Comparison of ENCODE assay signal across 16 cellular contexts in the genomic region with DNA sequence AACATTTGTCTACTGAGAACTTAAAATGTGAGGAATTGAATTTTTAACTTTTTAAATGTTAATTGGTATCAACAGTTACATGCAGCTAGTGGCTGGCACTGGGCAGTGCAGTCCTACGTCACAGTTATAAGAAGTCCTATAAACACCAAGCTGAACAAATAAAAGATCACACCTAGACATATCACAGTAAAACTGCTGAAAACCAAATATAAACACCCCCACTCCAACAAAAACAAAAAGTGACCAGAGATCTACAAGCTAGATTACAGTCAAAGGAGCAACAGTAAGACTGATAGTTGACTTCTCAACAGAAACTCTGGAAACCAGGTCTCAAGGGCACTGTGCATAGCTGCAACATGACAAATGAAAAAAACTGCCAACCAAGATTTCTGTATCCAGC. TPM values are rescaled to one million over a fixed set of nuclear protein-coding genes. Genes with fewer than 3 reads are reported as not detected.
DNase-seq lines count a peak whose midpoint lies in the region; ATAC-seq and TF ChIP-seq lines count a peak whose summit lies in the region.
"Had no signal": no experiment of that assay in that cellular context is flagged by ENCODE, and none has a peak within 500 bp of the region (broad histone marks: within the 10 kb centered on the region; RNA-seq: fewer than 3 reads in every experiment).

No MANE protein-coding gene starts in this region.

- peak overlapping the region; percentile 0 for H3K4me3 Mint-ChIP-seq in activated B cell treated with CpG ODN at 0.5 μM for 24 hours
- H3K4me3 Mint-ChIP-seq in stimulated activated naive CD8-positive, alpha-beta T cell treated with anti-CD3 and anti-CD28 coated beads, Interleukin-15, amount 100 ng/mL, for 72 hours = no peak overlapping the region
- no peak overlapping the region for H3K4me3 Mint-ChIP-seq in T-helper 2 cell treated with Interferon-gamma antibody and Interleukin-4, amounts not matched to agents 5 μg/mL and 100 μg/mL, for 36 hours
- H3K4me3 Mint-ChIP-seq: activated naive CD4-positive, alpha-beta T cell treated with anti-CD3 and anti-CD28 coated beads, Interleukin-2, amount 10 ng/mL, durations not matched to agents 7 days and 5 days had no signal

- H3K9me3 ChIP-seq in iPS-18a (ENCODE audit: control insufficient read depth, low read depth, low read length) = no peaks in the 10 kb centered on the region

- peak overlapping the region; percentile 27 for H3K27ac ChIP-seq in iPS-18a (ENCODE audit: low read length)

- no peak overlapping the region for H3K27ac Mint-ChIP-seq in activated B cell treated with CpG ODN at 0.5 μM for 24 hours
- no peak overlapping the region for H3K27ac Mint-ChIP-seq in stimulated activated naive CD8-positive, alpha-beta T cell treated with anti-CD3 and anti-CD28 coated beads, Interleukin-15, amount 100 ng/mL, for 72 hours
- no peak overlapping the region for H3K27ac Mint-ChIP-seq in T-helper 2 cell treated with Interferon-gamma antibody and Interleukin-4, amounts not matched to agents 5 μg/mL and 100 μg/mL, for 36 hours
- H3K27ac Mint-ChIP-seq: activated naive CD4-positive, alpha-beta T cell treated with anti-CD3 and anti-CD28 coated beads, Interleukin-2, amount 10 ng/mL, durations not matched to agents 7 days and 5 days had no signal

- CTCF ChIA-PET in activated B cell treated with CpG ODN at 0.5 μM for 24 hours (lab: Charles Lee) = interaction anchor here (1.3 kb wide), 1 partner anchor 54 kb away, joined by 4 read pairs; no protein-coding TSS in a partner anchor

- peaks cover 4% of the 10 kb centered on the region for H3K36me3 Mint-ChIP-seq in activated B cell treated with CpG ODN at 0.5 μM for 24 hours (ENCODE audit: low read depth)
- peaks cover 10% of the 10 kb centered on the region for H3K36me3 Mint-ChIP-seq in T-helper 2 cell treated with Interferon-gamma antibody and Interleukin-4, amounts not matched to agents 5 μg/mL and 100 μg/mL, for 36 hours (ENCODE audit: low read depth)

- no peak for TF ChIP-seq CTCF in activated B cell treated with CpG ODN at 0.5 μM for 24 hours (IDR thresholded peaks at IDR 0.05)

- H3K4me3 ChIP-seq in iPS-18a (ENCODE audit: low read length) = no peak overlapping the region
- H3K4me3 ChIP-seq: SK-N-MC had no signal

- no peaks in the 10 kb centered on the region for H3K27me3 ChIP-seq in iPS-18a (ENCODE audit: control insufficient read depth, insufficient read depth, low read length)

- ATAC-seq in Right ventricle myocardium superior (ENCODE audit: poor library complexity) = peak; percentile 40
- ATAC-seq in Right ventricle myocardium inferior = no peak
- ATAC-seq in activated B cell treated with CpG ODN at 0.5 μM for 24 hours (ENCODE audit: low read depth) = no peak
- ATAC-seq in stimulated activated naive CD8-positive, alpha-beta T cell treated with anti-CD3 and anti-CD28 coated beads, Interleukin-15, amount 100 ng/mL, for 72 hours = peak; percentile 23
- ATAC-seq in HG03469 (IDR thresholded peaks at IDR 0.05; ENCODE audit: unreplicated experiment) = no peak

- peaks cover 27% of the 10 kb centered on the region for H3K4me1 ChIP-seq in iPS-18a (ENCODE audit: control insufficient read depth, low read depth, low read length)

- H3K27me3 Mint-ChIP-seq in activated B cell treated with CpG ODN at 0.5 μM for 24 hours = no peaks in the 10 kb centered on the region
- no peaks in the 10 kb centered on the region for H3K27me3 Mint-ChIP-seq in stimulated activated naive CD8-positive, alpha-beta T cell treated with anti-CD3 and anti-CD28 coated beads, Interleukin-15, amount 100 ng/mL, for 72 hours
- no peaks in the 10 kb centered on the region for H3K27me3 Mint-ChIP-seq in T-helper 2 cell treated with Interferon-gamma antibody and Interleukin-4, amounts not matched to agents 5 μg/mL and 100 μg/mL, for 36 hours (ENCODE audit: low read depth)
- H3K27me3 Mint-ChIP-seq: activated naive CD4-positive, alpha-beta T cell treated with anti-CD3 and anti-CD28 coated beads, Interleukin-2, amount 10 ng/mL, durations not matched to agents 7 days and 5 days had no signal

- intact Hi-C loops in Right ventricle myocardium superior (cut with DNase I) (no loop called here), Right ventricle myocardium inferior (cut with DNase I) (no loop called here), activated B cell treated with CpG ODN at 0.5 μM for 24 hours (cut with micrococcal nuclease) (no loop called here)

- DNase-seq in Right ventricle myocardium superior = no peak
- no peak for DNase-seq in Right ventricle myocardium inferior (ENCODE audit: missing footprints)
- DNase-seq in activated B cell treated with CpG ODN at 0.5 μM for 24 hours = no peak
- DNase-seq in stimulated activated naive CD8-positive, alpha-beta T cell treated with anti-CD3 and anti-CD28 coated beads, Interleukin-15, amount 100 ng/mL, for 72 hours = no peak
- no peak for DNase-seq in putamen (ENCODE audit: low spot score)
- no peak for DNase-seq in T-helper 2 cell treated with Interferon-gamma antibody and Interleukin-4, amounts not matched to agents 5 μg/mL and 100 μg/mL, for 36 hours (ENCODE audit: low spot score)
- DNase-seq: activated CD4-positive, alpha-beta T cell treated with anti-CD3 and anti-CD28 coated beads, Interleukin-2, amount 50 U/mL, for 1 hour; activated naive CD4-positive, alpha-beta T cell treated with anti-CD3 and anti-CD28 coated beads, Interleukin-2, amount 10 ng/mL, durations not matched to agents 7 days and 5 days; cortex of kidney; DMS79; KBM-7; NCI-H1930; NK-92 treated with Interleukin-12 subunit alpha and Interleukin-12 subunit beta, amount 100 ng/mL, for 24 hours had no signal

- H3K9ac ChIP-seq in iPS-18a (ENCODE audit: low read length) = peak overlapping the region; percentile 3

- H3K36me3 ChIP-seq in iPS-18a (ENCODE audit: control insufficient read depth, low read depth, low read length) = no peaks in the 10 kb centered on the region

- peaks cover 84% of the 10 kb centered on the region for H3K4me1 Mint-ChIP-seq in activated B cell treated with CpG ODN at 0.5 μM for 24 hours
- peaks cover 62% of the 10 kb centered on the region for H3K4me1 Mint-ChIP-seq in stimulated activated naive CD8-positive, alpha-beta T cell treated with anti-CD3 and anti-CD28 coated beads, Interleukin-15, amount 100 ng/mL, for 72 hours
- H3K4me1 Mint-ChIP-seq in T-helper 2 cell treated with Interferon-gamma antibody and Interleukin-4, amounts not matched to agents 5 μg/mL and 100 μg/mL, for 36 hours (ENCODE audit: low read depth) = peaks cover 46% of the 10 kb centered on the region

- POLR2A ChIA-PET in activated B cell treated with CpG ODN at 0.5 μM for 24 hours (lab: Charles Lee) = no interaction called here

- no peaks in the 10 kb centered on the region for H3K9me3 Mint-ChIP-seq in activated B cell treated with CpG ODN at 0.5 μM for 24 hours
- no peaks in the 10 kb centered on the region for H3K9me3 Mint-ChIP-seq in stimulated activated naive CD8-positive, alpha-beta T cell treated with anti-CD3 and anti-CD28 coated beads, Interleukin-15, amount 100 ng/mL, for 72 hours
- H3K9me3 Mint-ChIP-seq in T-helper 2 cell treated with Interferon-gamma antibody and Interleukin-4, amounts not matched to agents 5 μg/mL and 100 μg/mL, for 36 hours = no peaks in the 10 kb centered on the region
- H3K9me3 Mint-ChIP-seq: activated naive CD4-positive, alpha-beta T cell treated with anti-CD3 and anti-CD28 coated beads, Interleukin-2, amount 10 ng/mL, durations not matched to agents 7 days and 5 days had no signal

RNA-seq across cellular contexts. Expression of gene TLK1, which starts 19.4 kb away (rescaled TPM):
- total RNA-seq in Right ventricle myocardium superior (27.5 TPM), Right ventricle myocardium inferior (26.7 TPM), activated B cell treated with CpG ODN at 0.5 μM for 24 hours (123 and 125 TPM in 2 replicates)

Comparison
In these comparisons a context has a peak if more than half of its experiments do, and no peak if none do; other contexts are left out.
1. ATAC-seq: peak in Right ventricle myocardium superior (single experiment) and stimulated activated naive CD8-positive, alpha-beta T cell treated with anti-CD3 and anti-CD28 coated beads, Interleukin-15, amount 100 ng/mL, for 72 hours (single experiment); none in Right ventricle myocardium inferior (single experiment), activated B cell treated with CpG ODN at 0.5 μM for 24 hours (single experiment) and HG03469 (single experiment).